ENCODE assay signal across 1 cellular context in genomic region chr2:71749671-71750101, GRCh38.
TF ChIP-seq lines count a peak whose summit lies in the region.

No MANE protein-coding gene starts in this region.

TF ChIP-seq in IMR-90, 13 proteins besides CTCF, POLR2A, EP300 and RAD21 (continued from another document):
- TF ChIP-seq ELK1 (IDR thresholded peaks at IDR 0.05; ENCODE audit: borderline replicate concordance, low read depth, low read length) (no peak), CEBPB (IDR thresholded peaks at IDR 0.05; ENCODE audit: low read depth, low read length) (no peak), MXI1 (IDR thresholded peaks at IDR 0.05; ENCODE audit: borderline replicate concordance, low read depth, low read length) (no peak), NFE2L2 (IDR thresholded peaks at IDR 0.05; ENCODE audit: low read depth, low read length) (no peak), USF2 (IDR thresholded peaks at IDR 0.05; ENCODE audit: low read depth, low read length) (no peak), SMC3 (IDR thresholded peaks at IDR 0.05; ENCODE audit: low read depth, low read length) (no peak), MAFK (IDR thresholded peaks at IDR 0.05; ENCODE audit: low read depth, low read length) (no peak)
